ENCODE assay signal across 17 cellular contexts in genomic region chr4:143668930-143669553, GRCh38. TPM values are rescaled to one million over a fixed set of nuclear protein-coding genes. Genes with fewer than 3 reads are reported as not detected.
DNase-seq lines count a peak whose midpoint lies in the region; ATAC-seq and TF ChIP-seq lines count a peak whose summit lies in the region.
"Had no signal": no experiment of that assay in that cellular context is flagged by ENCODE, and none has a peak within 500 bp of the region (broad histone marks: within the 10 kb centered on the region; RNA-seq: fewer than 3 reads in every experiment).

No MANE protein-coding gene starts in this region.

- no peaks in the 10 kb centered on the region for H3K4me1 Mint-ChIP-seq in natural killer cell treated with Interleukin-12 subunit alpha and Interleukin-12 subunit beta and Interleukin-15 and Interleukin-18, amount 100 ng/mL, for 72 hours (ENCODE audit: low read depth in 2 of 2)

- H3K4me3 ChIP-seq in heart left ventricle: no peak overlapping the region
- H3K4me3 ChIP-seq: lower lobe of right lung had no signal

- WGBS in heart left ventricle, 4 donors: 93 to 98% (median 97%) methylated on average over 9 of the region's 9 CpGs

- H3K27ac ChIP-seq in heart left ventricle: no peak overlapping the region
- H3K27ac ChIP-seq: lower lobe of right lung had no signal

- peaks cover 3% of the 10 kb centered on the region for H3K9me3 Mint-ChIP-seq in natural killer cell treated with Interleukin-12 subunit alpha and Interleukin-12 subunit beta and Interleukin-15 and Interleukin-18, amount 100 ng/mL, for 72 hours

- no peaks in the 10 kb centered on the region for H3K27me3 Mint-ChIP-seq in natural killer cell treated with Interleukin-12 subunit alpha and Interleukin-12 subunit beta and Interleukin-15 and Interleukin-18, amount 100 ng/mL, for 72 hours

- peaks cover 0 to 13% (median 4%) of the 10 kb centered on the region in 12 donors for H3K4me1 ChIP-seq in heart left ventricle
- H3K4me1 ChIP-seq: lower lobe of right lung had no signal

- H3K27me3 ChIP-seq in heart left ventricle: no peaks in the 10 kb centered on the region

- TF ChIP-seq POLR2A in heart left ventricle (IDR thresholded peaks at IDR 0.05): no peak

- no peaks in the 10 kb centered on the region for H3K9me3 ChIP-seq in heart left ventricle
- H3K9me3 ChIP-seq: lower lobe of right lung had no signal

- H3K36me3 ChIP-seq in heart left ventricle: no peaks in the 10 kb centered on the region
- H3K36me3 ChIP-seq: lower lobe of right lung had no signal

- intact Hi-C loops in heart left ventricle (cut with DNase I): no loop called here

- DNase-seq in heart left ventricle: no peak
- no peak for DNase-seq in NCI-H1436 treated with DMSO at 0.1 percent for 48 hours (lab: John Stamatoyannopoulos, UW)
- DNase-seq in natural killer cell treated with Interleukin-12 subunit alpha and Interleukin-12 subunit beta and Interleukin-15 and Interleukin-18, amount 100 ng/mL, for 72 hours (ENCODE audit: low spot score): no peak
- no peak for DNase-seq in CD1c-positive myeloid dendritic cell (ENCODE audit: extremely low spot score)
- DNase-seq: AML-193; amniotic stem cell; lower lobe of right lung; NCI-H1105; stimulated activated CD4-positive, alpha-beta T cell treated with anti-CD3 and anti-CD28 coated beads, Interleukin-1b, Interleukin-23, amount 100 ng/mL, for 48 hours; stimulated activated naive CD8-positive, alpha-beta T cell treated with anti-CD3 and anti-CD28 coated beads, Interleukin-15, Interleukin-2, amounts not matched to agents 100 U/mL and 50 U/mL, for 24 hours had no signal

- TF ChIP-seq CTCF in heart left ventricle (IDR thresholded peaks at IDR 0.05): no peak

- peaks cover 1% of the 10 kb centered on the region for H3K36me3 Mint-ChIP-seq in natural killer cell treated with Interleukin-12 subunit alpha and Interleukin-12 subunit beta and Interleukin-15 and Interleukin-18, amount 100 ng/mL, for 72 hours

- ATAC-seq in GM18502 (IDR thresholded peaks at IDR 0.05; ENCODE audit: poor library complexity, unreplicated experiment) (peak; percentile 99), GM19467 (IDR thresholded peaks at IDR 0.05; ENCODE audit: unreplicated experiment) (peak; percentile 91), HG02884 (IDR thresholded peaks at IDR 0.05; ENCODE audit: unreplicated experiment) (peak; percentile 98), HG03520 (IDR thresholded peaks at IDR 0.05; ENCODE audit: unreplicated experiment) (peak; percentile 98), heart left ventricle (no peak)
- no peak for ATAC-seq in natural killer cell treated with Interleukin-12 subunit alpha and Interleukin-12 subunit beta and Interleukin-15 and Interleukin-18, amount 100 ng/mL, for 72 hours
- ATAC-seq: lower lobe of right lung; stimulated activated naive CD8-positive, alpha-beta T cell treated with anti-CD3 and anti-CD28 coated beads, Interleukin-15, Interleukin-2, amounts not matched to agents 100 U/mL and 50 U/mL, for 24 hours had no signal

- no peak overlapping the region for H3K27ac Mint-ChIP-seq in natural killer cell treated with Interleukin-12 subunit alpha and Interleukin-12 subunit beta and Interleukin-15 and Interleukin-18, amount 100 ng/mL, for 72 hours
- H3K27ac Mint-ChIP-seq: T-helper 1 cell treated with Interleukin-12 subunit alpha and Interleukin-12 subunit beta and Interleukin-4 antibody, amounts not matched to agents 30 μg/mL and 1 μg/mL, for 36 hours had no signal

- H3K4me3 Mint-ChIP-seq in natural killer cell treated with Interleukin-12 subunit alpha and Interleukin-12 subunit beta and Interleukin-15 and Interleukin-18, amount 100 ng/mL, for 72 hours: no peak overlapping the region
- H3K4me3 Mint-ChIP-seq: T-helper 1 cell treated with Interleukin-12 subunit alpha and Interleukin-12 subunit beta and Interleukin-4 antibody, amounts not matched to agents 30 μg/mL and 1 μg/mL, for 36 hours had no signal

RNA-seq across cellular contexts. Expression of gene FREM3, which starts 31.4 kb away (rescaled TPM):
- total RNA-seq in heart left ventricle: under 1 TPM in 1 of 9 donors, not detected in 8; 0.13 TPM
- polyA plus RNA-seq in heart left ventricle: under 1 TPM in 1 of 2 donors, not detected in 1; 0.01 TPM
- total RNA-seq in natural killer cell treated with Interleukin-12 subunit alpha and Interleukin-12 subunit beta and Interleukin-15 and Interleukin-18, amount 100 ng/mL, for 72 hours: not detected
- total RNA-seq: activated CD8-positive, alpha-beta memory T cell treated with anti-CD3 and anti-CD28 coated beads for 36 hours; osteocyte had no signal

Comparison
In these comparisons a context has a peak if more than half of its experiments do, and no peak if none do; other contexts are left out.
1. ATAC-seq: peak in GM18502 (single experiment), GM19467 (single experiment), HG02884 (single experiment) and HG03520 (single experiment); none in heart left ventricle (0 of 4) and natural killer cell treated with Interleukin-12 subunit alpha and Interleukin-12 subunit beta and Interleukin-15 and Interleukin-18, amount 100 ng/mL, for 72 hours (0 of 2).